ENCODE assay signal across 17 cellular contexts in the genomic region with DNA sequence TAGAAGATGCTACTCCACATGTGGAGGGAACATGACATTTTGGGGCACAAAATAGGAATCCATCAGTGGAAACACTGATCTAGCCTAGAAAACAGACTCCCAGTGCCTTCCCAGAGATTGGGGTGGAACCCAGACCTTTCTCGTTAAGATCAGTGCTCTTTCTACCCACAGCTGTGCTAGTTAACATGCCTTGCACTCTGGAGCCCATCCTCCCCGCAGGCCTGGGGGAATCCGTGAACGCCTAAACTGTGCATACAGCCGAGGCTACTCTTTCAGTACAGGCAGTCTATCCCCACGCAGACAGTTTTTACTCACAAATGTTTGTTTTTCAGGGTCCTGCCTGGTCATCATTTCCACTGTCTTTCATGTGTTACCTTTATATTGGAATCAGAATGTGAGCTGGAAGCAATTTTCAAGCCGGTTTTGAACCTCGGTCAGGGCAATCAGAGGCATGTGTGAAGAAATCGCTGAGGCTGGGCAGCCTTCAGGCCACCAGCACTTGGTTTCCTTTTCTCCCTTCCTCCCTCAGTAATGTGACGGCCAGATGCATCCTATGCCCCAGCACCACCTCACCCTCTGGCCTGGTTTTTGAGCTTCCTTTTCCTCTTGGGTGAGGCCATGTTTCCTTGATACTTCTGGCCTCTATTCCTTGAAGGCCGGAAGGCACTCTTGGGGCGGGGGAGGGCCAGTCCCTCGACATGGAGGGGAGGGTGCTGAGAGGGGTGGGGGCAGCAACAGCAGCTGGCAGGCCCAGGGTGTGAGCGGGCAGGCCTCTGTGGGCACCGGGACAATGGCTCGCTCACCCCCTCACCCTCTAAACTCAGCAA.
DNase-seq lines count a peak whose midpoint lies in the region; ATAC-seq and TF ChIP-seq lines count a peak whose summit lies in the region.
"Had no signal": no experiment of that assay in that cellular context is flagged by ENCODE, and none has a peak within 500 bp of the region (broad histone marks: within the 10 kb centered on the region; RNA-seq: fewer than 3 reads in every experiment).

No MANE protein-coding gene starts in this region.

- WGBS in heart left ventricle, 4 donors, result 58 to 67% (median 66%) methylated on average over 14 to 16 of the region's 16 CpGs
- WGBS in neuronal stem cell (ENCODE audit: extremely low coverage in 2 of 2, insufficient read length in 2 of 2, insufficient replicate concordance in 1 of 2), 2 donors, result no CpG with 5 or more reads among the region's 16 CpGs

- no peak overlapping the region for H4K8ac ChIP-seq in neuronal stem cell (ENCODE audit: low read depth, low read length)

- H3K27ac ChIP-seq in heart left ventricle (peak overlapping the region; percentile 41 to 84 (median 68)), neuronal stem cell (replicated peaks; ENCODE audit: low read length) (no peak overlapping the region)
- H3K27ac ChIP-seq: foreskin keratinocyte, KMS-11, PC-9 had no signal

- TF ChIP-seq CTCF in AG10803 (conservative IDR thresholded peaks at IDR 0.05; ENCODE audit: low read length), result no peak
- no peak for TF ChIP-seq CTCF in heart left ventricle (IDR thresholded peaks at IDR 0.05)

- H2BK120ac ChIP-seq in neuronal stem cell (ENCODE audit: low read depth, low read length), result no peak overlapping the region

- H3K4me2 ChIP-seq in neuronal stem cell (ENCODE audit: insufficient read depth, low read length, poor library complexity, severe bottlenecking), result no peak overlapping the region
- H3K4me2 ChIP-seq: KMS-11, PC-9 had no signal

- no peak overlapping the region for H2BK12ac ChIP-seq in neuronal stem cell (ENCODE audit: low read length)

- ATAC-seq in heart left ventricle, result peak; percentile 59 to 88 (median 76)
- ATAC-seq in stimulated activated effector memory CD8-positive, alpha-beta T cell treated with anti-CD3 and anti-CD28 coated beads, Interleukin-12 subunit alpha, Interleukin-12 subunit beta, amount 100 ng/mL, for 72 hours, result no peak
- no peak for ATAC-seq in GM18868 (IDR thresholded peaks at IDR 0.05; ENCODE audit: unreplicated experiment)
- ATAC-seq: foreskin keratinocyte; naive thymus-derived CD4-positive, alpha-beta T cell had no signal

- H2BK5ac ChIP-seq in neuronal stem cell (ENCODE audit: low read length), result no peak overlapping the region

- no peaks in the 10 kb centered on the region for H3K36me3 ChIP-seq in adipocyte (ENCODE audit: control insufficient read depth, insufficient read depth, low read length, severe bottlenecking)
- H3K36me3 ChIP-seq in heart left ventricle, result no peaks in the 10 kb centered on the region
- H3K36me3 ChIP-seq in neuronal stem cell (replicated peaks in 1 of 2; ENCODE audit: control insufficient read depth in 2 of 2, insufficient read depth in 2 of 2, low read length in 2 of 2), result no peaks in the 10 kb centered on the region

- no peaks in the 10 kb centered on the region for H3K79me1 ChIP-seq in neuronal stem cell (ENCODE audit: low read depth, low read length)

- no peaks in the 10 kb centered on the region for H3K36me3 Mint-ChIP-seq in stimulated activated effector memory CD8-positive, alpha-beta T cell treated with anti-CD3 and anti-CD28 coated beads, Interleukin-12 subunit alpha, Interleukin-12 subunit beta, amount 100 ng/mL, for 72 hours
- H3K36me3 Mint-ChIP-seq: naive thymus-derived CD4-positive, alpha-beta T cell had no signal

- H3K4me3 ChIP-seq in AG10803 (ENCODE audit: low read length) (no peak overlapping the region), adipocyte (ENCODE audit: low read length) (no peak overlapping the region), heart left ventricle (peak overlapping the region in 2 of 12 donors; percentile 17 to 33), neuronal stem cell (ENCODE audit: low read length in 2 of 2) (no peak overlapping the region)
- H3K4me3 ChIP-seq: PC-9 had no signal

- no peak overlapping the region for H3K23ac ChIP-seq in neuronal stem cell (ENCODE audit: low read depth, low read length, poor library complexity)

- H3K4me1 ChIP-seq in adipocyte (ENCODE audit: control insufficient read depth, insufficient read depth, low read length) (peaks cover 61% of the 10 kb centered on the region), heart left ventricle (peaks cover 0 to 30% (median 12%) of the 10 kb centered on the region in 12 donors), neuronal stem cell (ENCODE audit: control insufficient read depth in 2 of 2, insufficient read depth in 1 of 2, low read depth in 1 of 2, low read length in 2 of 2) (no peaks in the 10 kb centered on the region)
- H3K4me1 ChIP-seq: foreskin keratinocyte had no signal

- H3K27me3 ChIP-seq in adipocyte (replicated peaks; ENCODE audit: control insufficient read depth, insufficient read depth, low read length) (no peaks in the 10 kb centered on the region), heart left ventricle (no peaks in the 10 kb centered on the region), neuronal stem cell (ENCODE audit: control insufficient read depth in 3 of 3, insufficient read depth in 3 of 3, low read depth in 1 of 3, low read length in 3 of 3) (no peaks in the 10 kb centered on the region)
- H3K27me3 ChIP-seq: foreskin keratinocyte had no signal

- no peak for TF ChIP-seq POLR2A in heart left ventricle (IDR thresholded peaks at IDR 0.05)

- H3K4me3 Mint-ChIP-seq in stimulated activated effector memory CD8-positive, alpha-beta T cell treated with anti-CD3 and anti-CD28 coated beads, Interleukin-12 subunit alpha, Interleukin-12 subunit beta, amount 100 ng/mL, for 72 hours, result no peak overlapping the region
- H3K4me3 Mint-ChIP-seq: naive thymus-derived CD4-positive, alpha-beta T cell had no signal

- no peak overlapping the region for H2AK5ac ChIP-seq in neuronal stem cell (ENCODE audit: low read depth, low read length)

- H3K9ac ChIP-seq in adipocyte (ENCODE audit: low read length) (peak overlapping the region; percentile 35), neuronal stem cell (ENCODE audit: low read depth, low read length, poor library complexity) (no peak overlapping the region)
- H3K9ac ChIP-seq: KMS-11 had no signal

- H3K27ac Mint-ChIP-seq in stimulated activated effector memory CD8-positive, alpha-beta T cell treated with anti-CD3 and anti-CD28 coated beads, Interleukin-12 subunit alpha, Interleukin-12 subunit beta, amount 100 ng/mL, for 72 hours, result no peak overlapping the region

- no peak overlapping the region for H3K4ac ChIP-seq in neuronal stem cell (ENCODE audit: low read length)

- H3K9me3 Mint-ChIP-seq in stimulated activated effector memory CD8-positive, alpha-beta T cell treated with anti-CD3 and anti-CD28 coated beads, Interleukin-12 subunit alpha, Interleukin-12 subunit beta, amount 100 ng/mL, for 72 hours, result no peaks in the 10 kb centered on the region
- H3K9me3 Mint-ChIP-seq: naive thymus-derived CD4-positive, alpha-beta T cell had no signal

- peaks cover 7% of the 10 kb centered on the region for H3K4me1 Mint-ChIP-seq in stimulated activated effector memory CD8-positive, alpha-beta T cell treated with anti-CD3 and anti-CD28 coated beads, Interleukin-12 subunit alpha, Interleukin-12 subunit beta, amount 100 ng/mL, for 72 hours

- H3K9me3 ChIP-seq in adipocyte (ENCODE audit: control insufficient read depth, low read length), result no peaks in the 10 kb centered on the region
- H3K9me3 ChIP-seq in heart left ventricle, result no peaks in the 10 kb centered on the region
- H3K9me3 ChIP-seq in neuronal stem cell (replicated peaks in 1 of 2; ENCODE audit: control insufficient read depth in 2 of 2, insufficient read depth in 1 of 2, low read depth in 1 of 2, low read length in 2 of 2), result no peaks in the 10 kb centered on the region

- peak; percentile 73 for DNase-seq in AG10803 (ENCODE audit: low read depth)
- DNase-seq in adipocyte (ENCODE audit: low read depth), result no peak
- DNase-seq in heart left ventricle, result peak in 4 of 5 donors; percentile 34 to 57 (median 52)
- no peak for DNase-seq in neuronal stem cell (ENCODE audit: low spot score)
- DNase-seq in CD1c-positive myeloid dendritic cell (ENCODE audit: extremely low spot score), result no peak
- DNase-seq in stimulated activated effector memory CD8-positive, alpha-beta T cell treated with anti-CD3 and anti-CD28 coated beads, Interleukin-12 subunit alpha, Interleukin-12 subunit beta, amount 100 ng/mL, for 72 hours (ENCODE audit: low spot score in 2 of 2), result no peak
- DNase-seq in activated effector memory CD4-positive, alpha-beta T cell treated with anti-CD3 and anti-CD28 coated beads, Interleukin-2, amount 50 U/mL, for 16 hours, result no peak
- DNase-seq: activated CD4-positive, alpha-beta T cell treated with anti-CD3 and anti-CD28 coated beads for 1 hour; activated T-cell treated with anti-CD3 and anti-CD28 coated beads for 4 hours; amniotic stem cell; foreskin keratinocyte; naive thymus-derived CD4-positive, alpha-beta T cell; NCI-H1436 treated with DMSO at 0.1 percent for 48 hours; NCI-H524 treated with DMSO at 0.1 percent for 48 hours; PC-9 had no signal

- intact Hi-C loops in heart left ventricle (cut with DNase I), result loop anchor here in 5 of 10 donors (1.0 to 10.0 kb wide), 8 partner anchors 56 to 504 kb away; no protein-coding TSS in a partner anchor

- H3K14ac ChIP-seq in neuronal stem cell (ENCODE audit: low read length), result no peak overlapping the region

- no peak overlapping the region for H2AFZ ChIP-seq in neuronal stem cell (ENCODE audit: low read length)
- H2AFZ ChIP-seq: PC-9 had no signal

- H3K18ac ChIP-seq in neuronal stem cell (ENCODE audit: low read length), result peak overlapping the region; percentile 11

- no peak overlapping the region for H2BK15ac ChIP-seq in neuronal stem cell (ENCODE audit: low read length)

- no peak overlapping the region for H4K91ac ChIP-seq in neuronal stem cell (ENCODE audit: low read depth, low read length, poor library complexity)

Comparison
In these comparisons a context has a peak if more than half of its experiments do, and no peak if none do; other contexts are left out.
1. DNase-seq: peak in AG10803 (single experiment) and heart left ventricle (4 of 5); none in adipocyte (single experiment), neuronal stem cell (single experiment), CD1c-positive myeloid dendritic cell (single experiment), stimulated activated effector memory CD8-positive, alpha-beta T cell treated with anti-CD3 and anti-CD28 coated beads, Interleukin-12 subunit alpha, Interleukin-12 subunit beta, amount 100 ng/mL, for 72 hours (0 of 2) and activated effector memory CD4-positive, alpha-beta T cell treated with anti-CD3 and anti-CD28 coated beads, Interleukin-2, amount 50 U/mL, for 16 hours (single experiment).
2. ATAC-seq: peak in heart left ventricle (4 of 4); none in stimulated activated effector memory CD8-positive, alpha-beta T cell treated with anti-CD3 and anti-CD28 coated beads, Interleukin-12 subunit alpha, Interleukin-12 subunit beta, amount 100 ng/mL, for 72 hours (single experiment) and GM18868 (single experiment).